11 cellular contexts compared by ENCODE assay signal in genomic region chr18:46271488-46271887, GRCh38.
"Had no signal": no experiment of that assay in that cellular context is flagged by ENCODE, and none has a peak within 500 bp of the region (broad histone marks: within the 10 kb centered on the region; RNA-seq: fewer than 3 reads in every experiment).

No MANE protein-coding gene starts in this region.

- H3K36me3 ChIP-seq: HAP-1 had no signal

- H3K4me2 ChIP-seq: GM23338 had no signal

- H3K4me3 ChIP-seq: GM23248, GM23338, HAP-1 had no signal

- ATAC-seq: GM23338, HCT116 had no signal

- H3K4me3 Mint-ChIP-seq: GM23338, H9, HFFc6 had no signal

- H2AFZ ChIP-seq: GM23248, GM23338 had no signal

- H3K27ac Mint-ChIP-seq: GM23338, HFFc6 had no signal

- H3K9ac ChIP-seq: GM23248 had no signal

- H3K9me3 ChIP-seq: HAP-1 had no signal

- DNase-seq: GM23248, GOT3, H7, H9, HCEC 1CT, HFFc6 had no signal

- FAIRE-seq: H1, H54 had no signal

- H3K27ac ChIP-seq: GM23248 had no signal

- H3K4me1 ChIP-seq: HAP-1 had no signal

- H3K9me3 Mint-ChIP-seq: GM23338, H9, HFFc6 had no signal
